23 cellular contexts compared by ENCODE assay signal in the genomic region with DNA sequence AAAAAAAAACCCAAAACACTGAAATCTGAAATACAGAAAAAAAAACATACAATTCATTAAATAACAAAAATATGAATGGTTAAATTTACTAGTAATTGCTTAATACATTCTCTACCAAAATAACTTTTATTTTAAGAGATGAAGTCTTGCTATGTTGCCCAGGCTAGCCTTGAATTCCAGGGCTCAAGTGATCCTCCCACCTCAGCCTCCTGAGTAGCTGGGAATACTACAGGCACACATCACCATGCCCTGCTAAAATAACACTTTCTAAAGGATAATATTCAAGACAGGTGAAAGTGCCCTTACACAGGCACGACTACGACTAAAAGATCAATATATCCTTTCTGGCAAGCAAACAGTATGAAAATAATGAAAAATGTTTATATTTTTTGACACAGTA. TPM values are rescaled to one million over a fixed set of nuclear protein-coding genes. Genes with fewer than 3 reads are reported as not detected.
DNase-seq lines count a peak whose midpoint lies in the region; ATAC-seq, FAIRE-seq and TF ChIP-seq lines count a peak whose summit lies in the region.
"Had no signal": no experiment of that assay in that cellular context is flagged by ENCODE, and none has a peak within 500 bp of the region (broad histone marks: within the 10 kb centered on the region; RNA-seq: fewer than 3 reads in every experiment).

No MANE protein-coding gene starts in this region.

- H3K79me2 ChIP-seq in HepG2 (ENCODE audit: insufficient read depth, low read length) (peaks cover 99% of the 10 kb centered on the region), SU-DHL-6 (ENCODE audit: insufficient read depth, low read length) (peaks cover 100% of the 10 kb centered on the region)

- TF ChIP-seq RAD21 in HepG2 (CRISPR knock-in tag; IDR thresholded peaks at IDR 0.05), result no peak

- no peak for TF ChIP-seq POLR2A in HepG2 (IDR thresholded peaks at IDR 0.05; ENCODE audit: insufficient read depth in 1 of 2, low read depth in 2 of 2, low read length in 2 of 2)
- no peak for TF ChIP-seq POLR2A in right lobe of liver (IDR thresholded peaks at IDR 0.05)
- no peak for TF ChIP-seq POLR2A in gastrocnemius medialis (IDR thresholded peaks at IDR 0.05)

- no TSS peak for BruUV-seq in HepG2 (replicated peaks; lab: Mats Ljungman, UMichigan)

- no peak for TF ChIP-seq EP300 in HepG2 (IDR thresholded peaks at IDR 0.05; ENCODE audit: low read depth in 2 of 2, low read length in 2 of 2)
- no peak for TF ChIP-seq EP300 in HepG2 (CRISPR knock-in tag; IDR thresholded peaks at IDR 0.05; ENCODE audit: borderline replicate concordance)

- H3K27ac ChIP-seq in HepG2 (ENCODE audit: extremely low read length, insufficient read depth, low read length), result no peak overlapping the region
- H3K27ac ChIP-seq in right lobe of liver, result no peak overlapping the region
- peak overlapping the region; percentile 86 for H3K27ac ChIP-seq in SU-DHL-6 (ENCODE audit: low read depth, low read length)
- H3K27ac ChIP-seq in gastrocnemius medialis, result peak overlapping the region in 3 of 4 donors; percentile 35 to 80 (median 72)
- H3K27ac ChIP-seq: BLaER1 treated with 17β-estradiol and CSF1 and Interleukin-3, amounts not matched to agents 10 nM and 100 nM had no signal

- no peak for TF ChIP-seq CTCF in HepG2 (CRISPR knock-in tag; IDR thresholded peaks at IDR 0.05)
- TF ChIP-seq CTCF in right lobe of liver (IDR thresholded peaks at IDR 0.05), result no peak
- no peak for TF ChIP-seq CTCF in SU-DHL-6 (IDR thresholded peaks at IDR 0.05; ENCODE audit: insufficient read depth, low read length, poor library complexity, severe bottlenecking)
- TF ChIP-seq CTCF in gastrocnemius medialis (IDR thresholded peaks at IDR 0.05 in 4 of 5, conservative IDR thresholded peaks at IDR 0.05 in 1 of 5), result no peak

- H3K4me3 ChIP-seq in HepG2 (replicated peaks in 1 of 3; ENCODE audit: insufficient read depth in 1 of 3, low read depth in 2 of 3, low read length in 3 of 3), result no peak overlapping the region
- H3K4me3 ChIP-seq in right lobe of liver, result no peak overlapping the region
- H3K4me3 ChIP-seq in SU-DHL-6 (ENCODE audit: insufficient read depth, low read length, poor library complexity, severe bottlenecking), result peak overlapping the region; percentile 25
- no peak overlapping the region for H3K4me3 ChIP-seq in gastrocnemius medialis
- H3K4me3 ChIP-seq: BLaER1 treated with 17β-estradiol and CSF1 and Interleukin-3, amounts not matched to agents 10 nM and 100 nM; K562 had no signal

- H3K4me2 ChIP-seq in HepG2 (ENCODE audit: low read depth, low read length), result no peak overlapping the region
- peak overlapping the region; percentile 94 for H3K4me2 ChIP-seq in SU-DHL-6 (ENCODE audit: low read depth, low read length, poor library complexity, severe bottlenecking)

- WGBS in HepG2 (ENCODE audit: low lambda C conversion rate), result 91% methylated on average over 2 of the region's 2 CpGs
- 23% methylated on average over 2 of the region's 2 CpGs for WGBS in right lobe of liver (ENCODE audit: insufficient coverage, low coverage, low lambda C conversion rate, missing lambda C conversion rate)

- H3K4me3 Mint-ChIP-seq in activated T-helper 1 cell treated with anti-CD3 and anti-CD28 coated beads, Interleukin-12 subunit alpha, Interleukin-12 subunit beta, Interleukin-2, Interleukin-4 antibody, amounts not matched to agents 30 ng/mL and 10 ng/mL and 1 ng/mL, durations not matched to agents 14 hours and 24 hours and 36 hours, result no peak overlapping the region
- H3K4me3 Mint-ChIP-seq: B cell; CD8-positive, alpha-beta T cell; HFFc6 had no signal

- peaks cover 41% of the 10 kb centered on the region for H4K20me1 ChIP-seq in HepG2 (ENCODE audit: insufficient read depth, low read length)
- H4K20me1 ChIP-seq in SU-DHL-6 (ENCODE audit: low read depth, low read length), result 0 out of 2 replicates have a peak, but pooled peaks cover 6% of the 10 kb centered on the region

- no peaks in the 10 kb centered on the region for H3K9me3 Mint-ChIP-seq in activated T-helper 1 cell treated with anti-CD3 and anti-CD28 coated beads, Interleukin-12 subunit alpha, Interleukin-12 subunit beta, Interleukin-2, Interleukin-4 antibody, amounts not matched to agents 30 ng/mL and 10 ng/mL and 1 ng/mL, durations not matched to agents 14 hours and 24 hours and 36 hours
- H3K9me3 Mint-ChIP-seq: CD8-positive, alpha-beta T cell; HFFc6 had no signal

- no peaks in the 10 kb centered on the region for H3K27me3 ChIP-seq in HepG2 (ENCODE audit: control insufficient read depth in 1 of 2, insufficient read depth in 2 of 2, low read length in 2 of 2)
- no peaks in the 10 kb centered on the region for H3K27me3 ChIP-seq in right lobe of liver
- no peaks in the 10 kb centered on the region for H3K27me3 ChIP-seq in SU-DHL-6 (ENCODE audit: low read length)
- no peaks in the 10 kb centered on the region for H3K27me3 ChIP-seq in gastrocnemius medialis
- H3K27me3 ChIP-seq: BLaER1 treated with 17β-estradiol and CSF1 and Interleukin-3, amounts not matched to agents 10 nM and 100 nM had no signal

- CTCF ChIA-PET in HepG2 (lab: Yijun Ruan, JAX; ENCODE audit: low intra/inter-chr PET ratio, low total read pairs), result no interaction called here

- no peaks in the 10 kb centered on the region for H3K9me2 ChIP-seq in SU-DHL-6 (replicated peaks; ENCODE audit: insufficient read depth, low read length)

- H3K27me3 Mint-ChIP-seq in activated T-helper 1 cell treated with anti-CD3 and anti-CD28 coated beads, Interleukin-12 subunit alpha, Interleukin-12 subunit beta, Interleukin-2, Interleukin-4 antibody, amounts not matched to agents 30 ng/mL and 10 ng/mL and 1 ng/mL, durations not matched to agents 14 hours and 24 hours and 36 hours (ENCODE audit: insufficient read depth), result no peaks in the 10 kb centered on the region
- H3K27me3 Mint-ChIP-seq: B cell had no signal

- H2AFZ ChIP-seq in HepG2 (ENCODE audit: low read length), result no peak overlapping the region
- H2AFZ ChIP-seq in SU-DHL-6 (ENCODE audit: low read depth, low read length, severe bottlenecking), result no peak overlapping the region

- ATAC-seq in HepG2 (no peak), right lobe of liver (no peak), gastrocnemius medialis (no peak), GM21360 (IDR thresholded peaks at IDR 0.05; ENCODE audit: unreplicated experiment) (no peak), HG03442 (IDR thresholded peaks at IDR 0.05; ENCODE audit: unreplicated experiment) (no peak)
- ATAC-seq: CD8-positive, alpha-beta T cell; HCT116; K562 had no signal

- H3K27ac Mint-ChIP-seq in activated T-helper 1 cell treated with anti-CD3 and anti-CD28 coated beads, Interleukin-12 subunit alpha, Interleukin-12 subunit beta, Interleukin-2, Interleukin-4 antibody, amounts not matched to agents 30 ng/mL and 10 ng/mL and 1 ng/mL, durations not matched to agents 14 hours and 24 hours and 36 hours, result no peak overlapping the region
- H3K27ac Mint-ChIP-seq: B cell; CD8-positive, alpha-beta T cell; HFFc6 had no signal

- FAIRE-seq in HepG2 (lab: Jason Lieb, UNC), result no peak
- FAIRE-seq: G401.6, GM12891, GM19239, K562 had no signal

- peaks cover 28% of the 10 kb centered on the region for H3K4me1 Mint-ChIP-seq in activated T-helper 1 cell treated with anti-CD3 and anti-CD28 coated beads, Interleukin-12 subunit alpha, Interleukin-12 subunit beta, Interleukin-2, Interleukin-4 antibody, amounts not matched to agents 30 ng/mL and 10 ng/mL and 1 ng/mL, durations not matched to agents 14 hours and 24 hours and 36 hours (ENCODE audit: low read depth)

- H3K9me3 ChIP-seq in HepG2 (ENCODE audit: low read length) (no peaks in the 10 kb centered on the region), right lobe of liver (no peaks in the 10 kb centered on the region), SU-DHL-6 (ENCODE audit: insufficient read depth, low read length) (no peaks in the 10 kb centered on the region), gastrocnemius medialis (no peaks in the 10 kb centered on the region)

- intact Hi-C loops in HepG2 (cut with micrococcal nuclease; ENCODE audit: unreplicated experiment), result no loop called here
- intact Hi-C loops in right lobe of liver (cut with DNase I), result no loop called here
- intact Hi-C loops in gastrocnemius medialis (cut with DNase I; ENCODE audit: low total_unique reads), result no loop called here
- intact Hi-C loops in activated T-helper 1 cell treated with anti-CD3 and anti-CD28 coated beads, Interleukin-12 subunit alpha, Interleukin-12 subunit beta, Interleukin-2, Interleukin-4 antibody, amounts not matched to agents 30 ng/mL and 10 ng/mL and 1 ng/mL, durations not matched to agents 14 hours and 24 hours and 36 hours (cut with micrococcal nuclease), result no loop called here

- no peak overlapping the region for H3K9ac ChIP-seq in HepG2 (ENCODE audit: insufficient read depth, low read depth, low read length)
- peak overlapping the region; percentile 29; the same call in 1 of the 2 replicates for H3K9ac ChIP-seq in SU-DHL-6 (ENCODE audit: low read length)
- H3K9ac ChIP-seq: BLaER1 treated with 17β-estradiol and CSF1 and Interleukin-3, amounts not matched to agents 10 nM and 100 nM had no signal

- peaks cover 92% of the 10 kb centered on the region for H3K4me1 ChIP-seq in HepG2 (ENCODE audit: insufficient read depth, low read length)
- H3K4me1 ChIP-seq in right lobe of liver, result peaks cover 0 to 11% (median 3%) of the 10 kb centered on the region in 4 donors
- peaks cover 33 to 54% of the 10 kb centered on the region in 2 donors for H3K4me1 ChIP-seq in gastrocnemius medialis

- peaks cover 52% of the 10 kb centered on the region for H3F3A ChIP-seq in SU-DHL-6 (ENCODE audit: insufficient read depth)

- POLR2A ChIA-PET in HepG2 (lab: Yijun Ruan, JAX), result interaction anchor here (1.5 to 1.8 kb wide), 2 partner anchors 9 to 77 kb away, joined by 5 to 6 read pairs; a partner anchor contains a TSS

- in situ Hi-C loops in HepG2 (cut with HindIII; ENCODE audit: extremely low pct_ligation_motif_present, low pct_unique_long_range_greater_than_20kb), result no loop called here
- in situ Hi-C loops in gastrocnemius medialis (cut with MboI; ENCODE audit: low sequenced_read_pairs in 4 of 4), result no loop called here

- H3K36me3 Mint-ChIP-seq in activated T-helper 1 cell treated with anti-CD3 and anti-CD28 coated beads, Interleukin-12 subunit alpha, Interleukin-12 subunit beta, Interleukin-2, Interleukin-4 antibody, amounts not matched to agents 30 ng/mL and 10 ng/mL and 1 ng/mL, durations not matched to agents 14 hours and 24 hours and 36 hours (ENCODE audit: low read depth), result peaks cover 4% of the 10 kb centered on the region

- H3K36me3 ChIP-seq in HepG2 (replicated peaks in 1 of 2; ENCODE audit: control insufficient read depth in 1 of 2, insufficient read depth in 2 of 2, low read length in 2 of 2), result peaks cover 0 to 3% of the 10 kb centered on the region in 2 experiments; a peak in 2 of 5 replicates
- no peaks in the 10 kb centered on the region for H3K36me3 ChIP-seq in right lobe of liver
- 0 out of 2 replicates have a peak, but pooled peaks cover 6% of the 10 kb centered on the region for H3K36me3 ChIP-seq in SU-DHL-6 (ENCODE audit: low read length)
- no peaks in the 10 kb centered on the region for H3K36me3 ChIP-seq in gastrocnemius medialis

- DNase-seq in HepG2 (ENCODE audit: low spot score) (no peak), right lobe of liver (no peak), gastrocnemius medialis (no peak)
- DNase-seq in activated T-helper 1 cell treated with anti-CD3 and anti-CD28 coated beads, Interleukin-12 subunit alpha, Interleukin-12 subunit beta, Interleukin-2, Interleukin-4 antibody, amounts not matched to agents 30 ng/mL and 10 ng/mL and 1 ng/mL, durations not matched to agents 14 hours and 24 hours and 36 hours (ENCODE audit: low spot score), result no peak
- DNase-seq: 8988T; Calu3; CD8-positive, alpha-beta T cell; DMS53; DND-41; GOT3; H7; HFFc6; IMR-90 had no signal

RNA-seq across cellular contexts. Expression of a gene that starts 9.5 kb away (rescaled TPM):
- total RNA-seq in HepG2 (2016; rRNA removed; fragmentation: Illumina TruSeq; extraction: Trizol), result 100 and 155 TPM in 2 replicates
- 43.5 and 56.3 TPM in 2 replicates for total RNA-seq in HepG2 (2016; cell fraction: cytosol; rRNA removed; fragmentation: Illumina TruSeq; extraction: Trizol; ENCODE audit: low read depth)
- 93.9 and 148 TPM in 2 replicates for total RNA-seq in HepG2 (2016; cell fraction: insoluble cytoplasmic fraction; rRNA removed; fragmentation: Illumina TruSeq; extraction: Trizol)
- total RNA-seq in HepG2 (2016; cell fraction: membrane; rRNA removed; fragmentation: Illumina TruSeq; extraction: Trizol), result 37.1 and 44.6 TPM in 2 replicates
- total RNA-seq in HepG2 (2016; cell fraction: nucleus; rRNA removed; fragmentation: Illumina TruSeq; extraction: Trizol), result 155 and 174 TPM in 2 replicates
- polyA plus RNA-seq in HepG2 (2011; rRNA removed), result 79.9 and 99.2 TPM in 2 replicates
- polyA plus RNA-seq in HepG2 (2011; cell fraction: cytosol; rRNA removed), result 38.9 and 63.9 TPM in 2 replicates
- 110 and 113 TPM in 2 replicates for polyA plus RNA-seq in HepG2 (2011; cell fraction: nucleus; rRNA removed)
- 88.4 and 89.7 TPM in 2 replicates for polyA plus RNA-seq in HepG2 (2012)
- polyA plus RNA-seq in HepG2 (2016; cell fraction: cytosol; fragmentation: Illumina TruSeq; extraction: Trizol; ENCODE audit: low read depth), result 4.3 and 5.9 TPM in 2 replicates
- 126 and 130 TPM in 2 replicates for polyA plus RNA-seq in HepG2 (2016; cell fraction: insoluble cytoplasmic fraction; fragmentation: Illumina TruSeq; extraction: Trizol; ENCODE audit: low read depth)
- 13.7 and 17.5 TPM in 2 replicates for polyA plus RNA-seq in HepG2 (2016; cell fraction: membrane; fragmentation: Illumina TruSeq; extraction: Trizol; ENCODE audit: low read depth)
- polyA plus RNA-seq in HepG2 (2016; cell fraction: nucleus; fragmentation: Illumina TruSeq; extraction: Trizol; ENCODE audit: insufficient read depth, low read depth), result 191 and 219 TPM in 2 replicates
- polyA minus RNA-seq in HepG2 (2011; rRNA and poly(A)+ RNA removed; ENCODE audit: low replicate concordance), result 132 and 183 TPM in 2 replicates
- polyA minus RNA-seq in HepG2 (2011; cell fraction: cytosol; rRNA and poly(A)+ RNA removed), result 93.0 and 99.9 TPM in 2 replicates
- 468 and 469 TPM in 2 replicates for polyA minus RNA-seq in HepG2 (2011; cell fraction: nucleus; rRNA and poly(A)+ RNA removed)
- total RNA-seq in right lobe of liver, result 10 to 100 TPM; 33.3 to 57.1 (median 41.5) TPM
- total RNA-seq in gastrocnemius medialis, result 100 to 1,000 TPM in 1 of 4 donors, 10 to 100 TPM in 3; 64.5 to 150 (median 76.3) TPM
- total RNA-seq in activated T-helper 1 cell treated with anti-CD3 and anti-CD28 coated beads, Interleukin-12 subunit alpha, Interleukin-12 subunit beta, Interleukin-2, Interleukin-4 antibody, amounts not matched to agents 30 ng/mL and 10 ng/mL and 1 ng/mL, durations not matched to agents 14 hours and 24 hours and 36 hours, result 91.3 and 98.1 TPM in 2 replicates

Comparison
In these comparisons a context has a peak if more than half of its experiments do, and no peak if none do; other contexts are left out.
1. H3K27ac ChIP-seq: peak in SU-DHL-6 (single experiment) and gastrocnemius medialis (3 of 4); none in HepG2 (single experiment) and right lobe of liver (0 of 3).